In genomic region chr15:74959643-74959939, GRCh38 we compare ENCODE assay signal across 13 cellular contexts. TPM values are rescaled to one million over a fixed set of nuclear protein-coding genes. Genes with fewer than 3 reads are reported as not detected.
A peak's percentile ranks its signal among the peaks of the same experiment; 100 is the strongest.
DNase-seq lines count a peak whose midpoint lies in the region; ATAC-seq and TF ChIP-seq lines count a peak whose summit lies in the region.
"Had no signal": no experiment of that assay in that cellular context is flagged by ENCODE, and none has a peak within 500 bp of the region (broad histone marks: within the 10 kb centered on the region; RNA-seq: fewer than 3 reads in every experiment).

No MANE protein-coding gene starts in this region.

- intact Hi-C loops in A673 (cut with micrococcal nuclease; ENCODE audit: unreplicated experiment), result no loop called here

- peaks cover 49% of the 10 kb centered on the region for H3K4me1 Mint-ChIP-seq in HFFc6 (ENCODE audit: low read depth)
- H3K4me1 Mint-ChIP-seq in neural crest cell, result peaks cover 25% of the 10 kb centered on the region

- peaks cover 14% of the 10 kb centered on the region for H3K27me3 Mint-ChIP-seq in HFFc6 (ENCODE audit: insufficient read depth)
- peaks cover 89% of the 10 kb centered on the region for H3K27me3 Mint-ChIP-seq in neural crest cell (ENCODE audit: low read depth)

- TF ChIP-seq CTCF in A673 (conservative IDR thresholded peaks at IDR 0.05; ENCODE audit: low read depth, low read length), result no peak
- no peak for TF ChIP-seq CTCF in HFFc6 (IDR thresholded peaks at IDR 0.05)
- TF ChIP-seq CTCF in neural crest cell (conservative IDR thresholded peaks at IDR 0.05), result no peak

- H3K9me3 Mint-ChIP-seq in HFFc6 (no peaks in the 10 kb centered on the region), neural crest cell (no peaks in the 10 kb centered on the region)

- H3K9me3 ChIP-seq in A673 (ENCODE audit: low read depth, low read length, poor library complexity, severe bottlenecking) (no peaks in the 10 kb centered on the region), endocrine pancreas (ENCODE audit: control insufficient read depth, low read length) (no peaks in the 10 kb centered on the region)
- H3K9me3 ChIP-seq: mucosa of descending colon had no signal

- H3K4me3 ChIP-seq in A673 (ENCODE audit: low read depth, low read length, poor library complexity, severe bottlenecking) (peak overlapping the region; percentile 66), endocrine pancreas (ENCODE audit: control insufficient read depth, insufficient read depth, low read length) (peak overlapping the region; percentile 14)
- H3K4me3 ChIP-seq: mucosa of descending colon had no signal

- H3K27me3 ChIP-seq in A673 (replicated peaks; ENCODE audit: insufficient read depth, low read depth, low read length, poor library complexity) (no peaks in the 10 kb centered on the region), endocrine pancreas (ENCODE audit: control insufficient read depth, insufficient read depth, low read length) (no peaks in the 10 kb centered on the region)

- no peak for ATAC-seq in GM19467 (IDR thresholded peaks at IDR 0.05; ENCODE audit: unreplicated experiment)
- ATAC-seq: mucosa of descending colon had no signal

- H3K36me3 ChIP-seq in A673 (ENCODE audit: insufficient read depth, low read length, poor library complexity, severe bottlenecking), result no peaks in the 10 kb centered on the region
- no peaks in the 10 kb centered on the region for H3K36me3 ChIP-seq in endocrine pancreas (ENCODE audit: control insufficient read depth, insufficient read depth, low read length)

- DNase-seq in A673 (ENCODE audit: low spot score) (no peak), HFFc6 (no peak), neural crest cell (ENCODE audit: low read depth, low spot score) (no peak), NCI-H2196 (lab: John Stamatoyannopoulos, UW; ENCODE audit: unreplicated experiment) (no peak), SKM-1 treated with dmso at 0.1 percent for 144 hours (lab: John Stamatoyannopoulos, UW; ENCODE audit: unreplicated experiment) (no peak), C1 segment of cervical spinal cord (lab: John Stamatoyannopoulos, UW) (no peak)
- DNase-seq: activated naive CD4-positive, alpha-beta T cell; NCI-H187; NCI-H524 treated with DMSO at 0.1 percent for 48 hours had no signal

- H3K9ac ChIP-seq in endocrine pancreas (ENCODE audit: control insufficient read depth, insufficient read depth, low read length), result no peak overlapping the region

- peak overlapping the region; percentile 90 for H3K4me3 Mint-ChIP-seq in HFFc6
- H3K4me3 Mint-ChIP-seq in neural crest cell, result peak overlapping the region; percentile 82

- CTCF ChIA-PET in A673 (lab: Charles Lee), result no interaction called here

- no peak overlapping the region for H3K27ac ChIP-seq in A673 (ENCODE audit: low read depth, low read length, poor library complexity, severe bottlenecking)
- H3K27ac ChIP-seq: VCaP had no signal

- no TSS peak for BruUV-seq in A673 (replicated peaks; lab: Mats Ljungman, UMichigan)

- H3K27ac Mint-ChIP-seq in HFFc6, result no peak overlapping the region
- no peak overlapping the region for H3K27ac Mint-ChIP-seq in neural crest cell (ENCODE audit: unreplicated experiment)

- POLR2A ChIA-PET in A673 (lab: Charles Lee; ENCODE audit: low non-redundant PET), result interaction anchor here (0.5 kb wide), 1 partner anchor 36 kb away, joined by 10 read pairs; no protein-coding TSS in a partner anchor

- H3K36me3 Mint-ChIP-seq in HFFc6 (ENCODE audit: low read depth) (no peaks in the 10 kb centered on the region), neural crest cell (ENCODE audit: low read depth) (no peaks in the 10 kb centered on the region)

- H3K4me1 ChIP-seq in A673 (ENCODE audit: insufficient read depth, low read length, poor library complexity, severe bottlenecking) (peaks cover 60% of the 10 kb centered on the region), endocrine pancreas (ENCODE audit: control insufficient read depth, insufficient read depth, low read length) (no peaks in the 10 kb centered on the region)

RNA-seq across cellular contexts. Expression of gene RPP25, which starts 3.0 kb away (rescaled TPM):
- total RNA-seq in A673 (2021), result 20.6 and 22.5 TPM in 2 replicates
- total RNA-seq in HFFc6 (2021; fragmentation: NEBNext Ultra II Directional; extraction: Animal tissue kit (Norgen Biotek cat#: 25700)), result 1 to 10 TPM in 5 of 6 experiments, under 1 TPM in 1; 0.76 to 1.7 (median 1.5) TPM
- total RNA-seq in neural crest cell, result 6.2 and 6.3 TPM in 2 replicates

RNA-seq across cellular contexts. Expression of gene COX5A, which starts 21.7 kb away (rescaled TPM):
- 354 and 357 TPM in 2 replicates for total RNA-seq in A673 (2021)
- total RNA-seq in HFFc6 (2021; fragmentation: NEBNext Ultra II Directional; extraction: Animal tissue kit (Norgen Biotek cat#: 25700)), result 100 to 1,000 TPM; 181 to 189 (median 186) TPM
- total RNA-seq in neural crest cell, result 239 and 246 TPM in 2 replicates

RNA-seq across cellular contexts. Expression of gene SCAMP5, which starts 35.8 kb away (rescaled TPM):
- total RNA-seq in A673 (2021), result 3.8 and 5.8 TPM in 2 replicates
- total RNA-seq in HFFc6 (2021; fragmentation: NEBNext Ultra II Directional; extraction: Animal tissue kit (Norgen Biotek cat#: 25700)), result 10 to 100 TPM in 2 of 6 experiments, 1 to 10 TPM in 4; 6.4 to 11.2 (median 6.9) TPM
- total RNA-seq in neural crest cell, result 38.8 and 39.4 TPM in 2 replicates

RNA-seq across cellular contexts. Expression of gene FAM219B, which starts 52.9 kb away (rescaled TPM):
- total RNA-seq in A673 (2021), result 86.6 and 93.2 TPM in 2 replicates
- total RNA-seq in HFFc6 (2021; fragmentation: NEBNext Ultra II Directional; extraction: Animal tissue kit (Norgen Biotek cat#: 25700)), result 10 to 100 TPM; 40.6 to 61.4 (median 51.8) TPM
- total RNA-seq in neural crest cell, result 128 and 138 TPM in 2 replicates
